15 cellular contexts compared by ENCODE assay signal in genomic region chr10:17273403-17273802, GRCh38. TPM values are rescaled to one million over a fixed set of nuclear protein-coding genes. Genes with fewer than 3 reads are reported as not detected.
DNase-seq lines count a peak whose midpoint lies in the region; ATAC-seq and TF ChIP-seq lines count a peak whose summit lies in the region.
"Had no signal": no experiment of that assay in that cellular context is flagged by ENCODE, and none has a peak within 500 bp of the region (broad histone marks: within the 10 kb centered on the region; RNA-seq: fewer than 3 reads in every experiment).

No MANE protein-coding gene starts in this region.

- peaks cover 3% of the 10 kb centered on the region for H3K27me3 Mint-ChIP-seq in activated CD4-positive, alpha-beta T cell treated with anti-CD3 and anti-CD28 coated beads for 36 hours
- H3K27me3 Mint-ChIP-seq in endodermal cell (ENCODE audit: insufficient read depth) = no peaks in the 10 kb centered on the region

- CTCF ChIA-PET in activated CD4-positive, alpha-beta T cell treated with anti-CD3 and anti-CD28 coated beads for 36 hours (lab: Charles Lee) = interaction anchor here (0.6 to 0.9 kb wide), 2 partner anchors 8 to 415 kb away, joined by 3 read pairs; no protein-coding TSS in a partner anchor

- H3K27me3 ChIP-seq in endodermal cell (ENCODE audit: control insufficient read depth, insufficient read depth, low read length, poor library complexity, severe bottlenecking) = no peaks in the 10 kb centered on the region
- H3K27me3 ChIP-seq: cardiac muscle cell, gastrocnemius medialis, pancreas had no signal

- peak; percentile 13 for DNase-seq in activated CD4-positive, alpha-beta T cell treated with anti-CD3 and anti-CD28 coated beads for 36 hours
- DNase-seq in activated CD4-positive, alpha-beta T cell treated with anti-CD3 and anti-CD28 coated beads, Interleukin-2, amount 50 U/mL, for 48 hours = no peak
- peak; percentile 19 for DNase-seq in OCI-M1 (lab: John Stamatoyannopoulos, UW)
- DNase-seq in endodermal cell = peak; percentile 49
- peak; percentile 75 for DNase-seq in retinal pigment epithelial cell (ENCODE audit: low read depth)
- DNase-seq in HT-29 (ENCODE audit: low spot score) = no peak
- DNase-seq: gastrocnemius medialis; NCI-H187; pancreas; stimulated activated CD4-positive, alpha-beta T cell treated with anti-CD3 and anti-CD28 coated beads, Interleukin-4, amount 100 ng/mL, for 1 hour had no signal

- H3K27ac Mint-ChIP-seq in activated CD4-positive, alpha-beta T cell treated with anti-CD3 and anti-CD28 coated beads for 36 hours = no peak overlapping the region
- no peak overlapping the region for H3K27ac Mint-ChIP-seq in endodermal cell
- H3K27ac Mint-ChIP-seq: T-helper 2 cell treated with Interferon-gamma antibody and Interleukin-4, amounts not matched to agents 5 μg/mL and 100 μg/mL, for 36 hours had no signal

- peak; percentile 98 for ATAC-seq in activated CD4-positive, alpha-beta T cell treated with anti-CD3 and anti-CD28 coated beads for 36 hours
- ATAC-seq in HG02571 (IDR thresholded peaks at IDR 0.05; ENCODE audit: unreplicated experiment) (no peak), HG02884 (IDR thresholded peaks at IDR 0.05; ENCODE audit: unreplicated experiment) (no peak)
- ATAC-seq: gastrocnemius medialis, pancreas had no signal

- POLR2A ChIA-PET in activated CD4-positive, alpha-beta T cell treated with anti-CD3 and anti-CD28 coated beads for 36 hours (lab: Charles Lee) = interaction anchor here (0.6 kb wide), 3 partner anchors 17 to 1884 kb away, joined by 3 read pairs; no protein-coding TSS in a partner anchor

- H3K9ac ChIP-seq in endodermal cell (ENCODE audit: extremely low read depth, low read length, poor library complexity, severe bottlenecking) = no peak overlapping the region

- TF ChIP-seq CTCF in endodermal cell (conservative IDR thresholded peaks at IDR 0.05) (no peak), retinal pigment epithelial cell (conservative IDR thresholded peaks at IDR 0.05; ENCODE audit: low read depth, low read length) (no peak)

- no peaks in the 10 kb centered on the region for H3K36me3 ChIP-seq in endodermal cell (ENCODE audit: control insufficient read depth, insufficient read depth, low read length)
- H3K36me3 ChIP-seq: cardiac muscle cell, gastrocnemius medialis, pancreas had no signal

- intact Hi-C loops in activated CD4-positive, alpha-beta T cell treated with anti-CD3 and anti-CD28 coated beads for 36 hours (cut with DNase I, micrococcal nuclease) = no loop called here

- no peak overlapping the region for H3K4me3 Mint-ChIP-seq in activated CD4-positive, alpha-beta T cell treated with anti-CD3 and anti-CD28 coated beads for 36 hours
- no peak overlapping the region for H3K4me3 Mint-ChIP-seq in endodermal cell
- H3K4me3 Mint-ChIP-seq: T-helper 2 cell treated with Interferon-gamma antibody and Interleukin-4, amounts not matched to agents 5 μg/mL and 100 μg/mL, for 36 hours had no signal

- WGBS in endodermal cell (ENCODE audit: insufficient coverage in 1 of 2, insufficient read length in 1 of 2), 2 experiments = 85 to 94% methylated on average over 2 of the region's 2 CpGs

- H3K9me3 ChIP-seq in endodermal cell (ENCODE audit: control insufficient read depth, low read length) = peaks cover 29% of the 10 kb centered on the region
- H3K9me3 ChIP-seq: gastrocnemius medialis, pancreas had no signal

- no peak overlapping the region for H3K4me3 ChIP-seq in endodermal cell (ENCODE audit: low read length)
- no peak overlapping the region for H3K4me3 ChIP-seq in retinal pigment epithelial cell (ENCODE audit: low read length)
- H3K4me3 ChIP-seq: cardiac muscle cell, gastrocnemius medialis, pancreas had no signal

- H3K4me1 Mint-ChIP-seq in activated CD4-positive, alpha-beta T cell treated with anti-CD3 and anti-CD28 coated beads for 36 hours = peaks cover 10% of the 10 kb centered on the region
- peaks cover 1% of the 10 kb centered on the region for H3K4me1 Mint-ChIP-seq in endodermal cell

- no peaks in the 10 kb centered on the region for H3K4me1 ChIP-seq in endodermal cell (ENCODE audit: control insufficient read depth, insufficient read depth, low read length)
- H3K4me1 ChIP-seq: gastrocnemius medialis, pancreas had no signal

- no peaks in the 10 kb centered on the region for H3K36me3 Mint-ChIP-seq in activated CD4-positive, alpha-beta T cell treated with anti-CD3 and anti-CD28 coated beads for 36 hours (ENCODE audit: low read depth)
- peaks cover 2% of the 10 kb centered on the region for H3K36me3 Mint-ChIP-seq in endodermal cell (ENCODE audit: low read depth)

- no peak overlapping the region for H3K27ac ChIP-seq in endodermal cell (ENCODE audit: low read depth, low read length)
- H3K27ac ChIP-seq: 22Rv1, cardiac muscle cell, gastrocnemius medialis, pancreas had no signal

- H3K9me3 Mint-ChIP-seq in activated CD4-positive, alpha-beta T cell treated with anti-CD3 and anti-CD28 coated beads for 36 hours (ENCODE audit: low read depth) = peaks cover 2% of the 10 kb centered on the region
- H3K9me3 Mint-ChIP-seq in endodermal cell = peaks cover 27% of the 10 kb centered on the region

RNA-seq across cellular contexts. Expression of gene VIM, which starts 45.4 kb away (rescaled TPM):
- total RNA-seq in activated CD4-positive, alpha-beta T cell treated with anti-CD3 and anti-CD28 coated beads for 36 hours = 100 to 1,000 TPM; 334 to 396 TPM
- 100 to 1,000 TPM in 1 of 2 donors, 10 to 100 TPM in 1; 84.3 to 155 TPM for total RNA-seq in endodermal cell
- 2,565 TPM for polyA plus RNA-seq in endodermal cell (2013, experiment 1 of 2)
- 2,676 TPM for polyA plus RNA-seq in endodermal cell (2013, experiment 2 of 2)
- total RNA-seq in HT-29 (2014; rRNA removed; shearing (Covaris generic)) = 0.08 TPM in 1 of 2 replicates, not detected in the other

Comparison
In these comparisons a context has a peak if more than half of its experiments do, and no peak if none do; other contexts are left out.
1. DNase-seq: peak in activated CD4-positive, alpha-beta T cell treated with anti-CD3 and anti-CD28 coated beads for 36 hours (single experiment), OCI-M1 (single experiment), endodermal cell (single experiment) and retinal pigment epithelial cell (single experiment); none in activated CD4-positive, alpha-beta T cell treated with anti-CD3 and anti-CD28 coated beads, Interleukin-2, amount 50 U/mL, for 48 hours (0 of 2) and HT-29 (single experiment).
2. RNA of gene VIM, which starts 45.4 kb away (total RNA-seq): 334 to 396 TPM in activated CD4-positive, alpha-beta T cell treated with anti-CD3 and anti-CD28 coated beads for 36 hours and 84.3 to 155 TPM in endodermal cell; 0.08 TPM in HT-29; every median in the first group is over 10 times any median in the second.